In the genomic region with DNA sequence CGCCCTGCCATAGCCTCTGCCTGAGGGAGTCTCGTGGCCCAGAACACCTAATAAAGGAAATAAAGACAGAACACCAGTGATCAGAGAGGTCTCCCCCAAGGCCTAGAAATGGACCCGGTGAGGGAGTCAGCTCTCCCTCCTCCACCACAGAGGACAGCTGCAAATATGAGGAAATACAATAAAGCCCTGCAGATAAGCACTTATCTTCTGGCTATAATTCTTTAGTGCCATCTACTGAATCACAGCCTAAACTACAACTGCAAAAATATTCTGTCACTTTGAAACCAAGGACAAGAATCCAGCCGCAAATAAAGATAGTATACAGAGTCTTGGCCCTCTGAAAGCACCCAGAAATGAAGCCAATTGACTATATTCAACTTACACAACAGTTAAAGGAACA, we compare ENCODE assay signal across 13 cellular contexts. TPM values are rescaled to one million over a fixed set of nuclear protein-coding genes. Genes with fewer than 3 reads are reported as not detected.
DNase-seq lines count a peak whose midpoint lies in the region; ATAC-seq, FAIRE-seq and TF ChIP-seq lines count a peak whose summit lies in the region.
"Had no signal": no experiment of that assay in that cellular context is flagged by ENCODE, and none has a peak within 500 bp of the region (broad histone marks: within the 10 kb centered on the region; RNA-seq: fewer than 3 reads in every experiment).

No MANE protein-coding gene starts in this region.

- no peak for TF ChIP-seq EP300 in A549 (IDR thresholded peaks at IDR 0.05)

- H3K27ac ChIP-seq in A549, result peak overlapping the region in 1 of 2 experiments; percentile 82; a peak in 3 of 6 replicates
- H3K27ac ChIP-seq: tibial artery had no signal

- TF ChIP-seq RAD21 in A549 (conservative IDR thresholded peaks at IDR 0.05 in 1 of 2, IDR thresholded peaks at IDR 0.05 in 1 of 2), result peak; percentile 28 to 57; a peak in 3 of 5 replicates

- peaks cover 56% of the 10 kb centered on the region for H3K9me3 ChIP-seq in A549
- peaks cover 13% of the 10 kb centered on the region for H3K9me3 ChIP-seq in mucosa of descending colon

- POLR2A ChIA-PET in A549 (lab: Yijun Ruan, JAX), result no interaction called here

- TF ChIP-seq CTCF in A549 (IDR thresholded peaks at IDR 0.05) (no peak; the same call in 2 of the 3 replicates), choroid plexus epithelial cell (conservative IDR thresholded peaks at IDR 0.05; ENCODE audit: low read depth, low read length) (peak; percentile 61), mucosa of descending colon (IDR thresholded peaks at IDR 0.05) (no peak)

- no peak for TF ChIP-seq POLR2A in A549 (IDR thresholded peaks at IDR 0.05; ENCODE audit: low read length)

- 73% methylated on average over 4 of the region's 4 CpGs for WGBS in A549 (ENCODE audit: missing lambda C conversion rate)

- intact Hi-C loops in mucosa of descending colon (cut with DNase I, micrococcal nuclease), result no loop called here

- H3K4me1 ChIP-seq in A549 (peaks cover 20% of the 10 kb centered on the region), mucosa of descending colon (ENCODE audit: low read depth) (peaks cover 6% of the 10 kb centered on the region)
- H3K4me1 ChIP-seq: tibial artery had no signal

- CTCF ChIA-PET in A549 (lab: Yijun Ruan, JAX), result interaction anchor here (1.1 to 8.4 kb wide), 4 partner anchors 10 to 323 kb away, joined by 3 to 60 read pairs (median 5); a partner anchor contains a TSS

- no peaks in the 10 kb centered on the region for H3K36me3 ChIP-seq in mucosa of descending colon (ENCODE audit: low read depth)
- H3K36me3 ChIP-seq: tibial artery had no signal

- FAIRE-seq in A549 (lab: Jason Lieb, UNC), result no peak

- ATAC-seq in A549, result peak in 1 of 2 experiments; percentile 47; a peak in 3 of 6 replicates
- ATAC-seq in GM18867 (IDR thresholded peaks at IDR 0.05; ENCODE audit: unreplicated experiment), result peak; percentile 56
- ATAC-seq in GM18873 (IDR thresholded peaks at IDR 0.05; ENCODE audit: low FRiP score, unreplicated experiment), result no peak
- ATAC-seq in GM21381 (IDR thresholded peaks at IDR 0.05; ENCODE audit: unreplicated experiment), result no peak
- no peak for ATAC-seq in mucosa of descending colon
- ATAC-seq: CD8-positive, alpha-beta T cell; left ventricle myocardium superior had no signal

- DNase-seq in A549 (ENCODE audit: low read depth in 1 of 2, low spot score in 1 of 2) (peak in 1 of 2 experiments; percentile 63), NOMO-1 treated with DMSO at 0.1 percent for 48 hours (lab: John Stamatoyannopoulos, UW; ENCODE audit: unreplicated experiment) (peak; percentile 30), choroid plexus epithelial cell (ENCODE audit: low read depth) (peak; percentile 59), anterior cingulate cortex (lab: John Stamatoyannopoulos, UW) (no peak), mucosa of descending colon (no peak)
- DNase-seq: activated CD8-positive, alpha-beta memory T cell treated with anti-CD3 and anti-CD28 coated beads for 24 hours; CD8-positive, alpha-beta T cell; left ventricle myocardium superior; NCI-H187; tibial artery had no signal

- no peak overlapping the region for H3K4me2 ChIP-seq in A549

- H3K4me3 ChIP-seq in A549 (no peak overlapping the region), choroid plexus epithelial cell (ENCODE audit: low read depth, low read length) (no peak overlapping the region), mucosa of descending colon (no peak overlapping the region)
- H3K4me3 ChIP-seq: tibial artery had no signal

TF ChIP-seq in A549, 52 proteins besides CTCF, POLR2A, EP300 and RAD21:
- TF ChIP-seq, protein P1, sequence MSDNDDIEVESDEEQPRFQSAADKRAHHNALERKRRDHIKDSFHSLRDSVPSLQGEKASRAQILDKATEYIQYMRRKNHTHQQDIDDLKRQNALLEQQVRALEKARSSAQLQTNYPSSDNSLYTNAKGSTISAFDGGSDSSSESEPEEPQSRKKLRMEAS (IDR thresholded peaks at IDR 0.05), result 0 out of 2 replicates have a peak, but pooled peaks have one; percentile 18
- TF ChIP-seq MAZ (IDR thresholded peaks at IDR 0.05; ENCODE audit: borderline replicate concordance, low read depth, low read length) (no peak), HOXB5 (CRISPR knock-in tag; IDR thresholded peaks at IDR 0.05) (no peak)

RNA-seq across cellular contexts. Expression of a gene that starts 42.4 kb away (rescaled TPM):
- 0.92 and 1.0 TPM in 2 replicates for polyA plus RNA-seq in A549 (2011; rRNA removed)
- polyA plus RNA-seq in A549 (2012; cell fraction: cytosol; rRNA removed), result 0.91 and 1.3 TPM in 2 replicates
- 0.78 and 1.1 TPM in 2 replicates for polyA plus RNA-seq in A549 (2012; cell fraction: nucleus; rRNA removed)
- polyA plus RNA-seq in A549 (2017; fragmentation: RNase III; extraction: RNeasy Plus Mini Kit Qiagen cat#74134 plus additional on column Dnase treatment), result 0.11 to 0.27 TPM (median 0.14 TPM) in 3 replicates
- polyA minus RNA-seq in A549 (2011; rRNA and poly(A)+ RNA removed), result 2.9 and 3.1 TPM in 2 replicates
- total RNA-seq in mucosa of descending colon, result 1 to 10 TPM in 2 of 3 donors, under 1 TPM in 1; 0.81 to 1.2 (median 1.0) TPM

Comparison
In these comparisons a context has a peak if more than half of its experiments do, and no peak if none do; other contexts are left out.
1. DNase-seq: peak in NOMO-1 treated with DMSO at 0.1 percent for 48 hours (single experiment) and choroid plexus epithelial cell (single experiment); none in anterior cingulate cortex (0 of 58) and mucosa of descending colon (0 of 3).